8 cellular contexts compared by ENCODE assay signal in genomic region chr15:92900712-92901052, GRCh38. TPM values are rescaled to one million over a fixed set of nuclear protein-coding genes. Genes with fewer than 3 reads are reported as not detected.
DNase-seq lines count a peak whose midpoint lies in the region; ATAC-seq and TF ChIP-seq lines count a peak whose summit lies in the region.

No MANE protein-coding gene starts in this region.

- no peaks in the 10 kb centered on the region; the same call in 1 of the 2 replicates for H4K20me1 ChIP-seq in SK-N-SH (ENCODE audit: insufficient read depth)

- H3K4me1 ChIP-seq in SK-N-SH (ENCODE audit: control insufficient read depth in 1 of 2, insufficient read depth in 2 of 2, low read depth in 1 of 2, low read length in 1 of 2) = peaks cover 0 to 10% of the 10 kb centered on the region in 2 experiments; a peak in 3 of 4 replicates

- H3K9me2 ChIP-seq in SK-N-SH = no peaks in the 10 kb centered on the region

- H3K9me3 Mint-ChIP-seq in activated naive CD4-positive, alpha-beta T cell treated with anti-CD3 and anti-CD28 coated beads, Interleukin-2, amount 50 U/mL, for 72 hours = peaks cover 7 to 12% of the 10 kb centered on the region in 2 donors

- H3K9me3 ChIP-seq in SK-N-SH = no peaks in the 10 kb centered on the region

- TF ChIP-seq RAD21 in SK-N-SH (IDR thresholded peaks at IDR 0.05; ENCODE audit: low read length) = no peak

- peaks cover 38 to 66% of the 10 kb centered on the region in 2 experiments for H3K36me3 ChIP-seq in SK-N-SH (replicated peaks in 1 of 2; ENCODE audit: control insufficient read depth in 1 of 2, insufficient read depth in 2 of 2, low read length in 1 of 2)

- no peak for ATAC-seq in SK-N-SH treated with all-trans-retinoic acid at 6 μM for 48 hours
- no peak for ATAC-seq in activated naive CD4-positive, alpha-beta T cell treated with anti-CD3 and anti-CD28 coated beads, Interleukin-2, amount 50 U/mL, for 72 hours
- ATAC-seq in HG02970 (IDR thresholded peaks at IDR 0.05; ENCODE audit: low FRiP score, unreplicated experiment) = no peak
- no peak for ATAC-seq in HG03439 (IDR thresholded peaks at IDR 0.05; ENCODE audit: unreplicated experiment)

- no peaks in the 10 kb centered on the region for H3K27me3 ChIP-seq in SK-N-SH (ENCODE audit: insufficient read depth)

- DNase-seq in SK-N-SH (no peak), inferior parietal cortex (ENCODE audit: extremely low spot score) (peak; percentile 53), substantia nigra (lab: John Stamatoyannopoulos, UW) (no peak), EL (no peak)
- DNase-seq in activated naive CD4-positive, alpha-beta T cell treated with anti-CD3 and anti-CD28 coated beads, Interleukin-2, amount 50 U/mL, for 72 hours (ENCODE audit: low spot score in 2 of 2) = no peak

- peak overlapping the region; percentile 77 to 86 for H3K4me3 ChIP-seq in SK-N-SH (ENCODE audit: low read depth in 2 of 2, low read length in 1 of 2)

- peak overlapping the region; percentile 99 to 100 for H3K27ac ChIP-seq in SK-N-SH (ENCODE audit: low read depth in 2 of 2, low read length in 1 of 2)
- peak overlapping the region; percentile 95 for H3K27ac ChIP-seq in substantia nigra (ENCODE audit: low read depth, low read length, poor library complexity, severe bottlenecking)

- H2AFZ ChIP-seq in SK-N-SH (ENCODE audit: low read depth) = no peak overlapping the region; the same call in 1 of the 2 replicates

- CTCF ChIA-PET in SK-N-SH (lab: Yijun Ruan, JAX) = interaction anchor here (0.6 to 1.9 kb wide), 8 partner anchors 7 to 129 kb away, joined by 3 to 7 read pairs (median 4); no protein-coding TSS in a partner anchor

- 1% methylated on average over 6 of the region's 6 CpGs for WGBS in SK-N-SH (ENCODE audit: low lambda C conversion rate)

- TF ChIP-seq CTCF in SK-N-SH (IDR thresholded peaks at IDR 0.05) = no peak

- peaks cover 40 to 80% of the 10 kb centered on the region in 2 donors for H3K36me3 Mint-ChIP-seq in activated naive CD4-positive, alpha-beta T cell treated with anti-CD3 and anti-CD28 coated beads, Interleukin-2, amount 50 U/mL, for 72 hours

- POLR2A ChIA-PET in SK-N-SH (lab: Yijun Ruan, JAX) = interaction anchor here (0.9 to 2.8 kb wide), 8 partner anchors 15 to 92 kb away, joined by 3 to 43 read pairs (median 6); no protein-coding TSS in a partner anchor

- H3F3A ChIP-seq in SK-N-SH (replicated peaks; ENCODE audit: insufficient read depth) = peaks cover 79% of the 10 kb centered on the region

- peaks cover 96% of the 10 kb centered on the region for H3K79me2 ChIP-seq in SK-N-SH (ENCODE audit: insufficient read depth)

- H3K9ac ChIP-seq in SK-N-SH = peak overlapping the region; percentile 98

- H3K27ac Mint-ChIP-seq in activated naive CD4-positive, alpha-beta T cell treated with anti-CD3 and anti-CD28 coated beads, Interleukin-2, amount 50 U/mL, for 72 hours = peak overlapping the region; percentile 97 to 98

- TF ChIP-seq EP300 in SK-N-SH (IDR thresholded peaks at IDR 0.05; ENCODE audit: borderline replicate concordance in 1 of 2, low read depth in 1 of 2, low read length in 1 of 2) = no peak

- H3K4me2 ChIP-seq in SK-N-SH = peak overlapping the region; percentile 82

TF ChIP-seq in SK-N-SH, 30 proteins besides CTCF, POLR2A, EP300 and RAD21 (continues in another document):
- TF ChIP-seq RCOR1 (IDR thresholded peaks at IDR 0.05; ENCODE audit: low read length) (no peak), FOSL2 (IDR thresholded peaks at IDR 0.05; ENCODE audit: borderline replicate concordance, low read depth) (no peak), POLR2AphosphoS5 (IDR thresholded peaks at IDR 0.05; ENCODE audit: low read depth, low read length) (no peak), EZH2phosphoT487 (IDR thresholded peaks at IDR 0.05; ENCODE audit: borderline replicate concordance, low read depth) (no peak), IRF3 (IDR thresholded peaks at IDR 0.05; ENCODE audit: low read depth, low read length) (no peak), FOXM1 (IDR thresholded peaks at IDR 0.05; ENCODE audit: low read depth) (no peak), MAX (IDR thresholded peaks at IDR 0.05; ENCODE audit: low read depth) (no peak), TAF1 (IDR thresholded peaks at IDR 0.05; ENCODE audit: borderline replicate concordance, low read depth, low read length) (no peak), MEF2A (IDR thresholded peaks at IDR 0.05; ENCODE audit: borderline replicate concordance, low read depth) (no peak), USF2 (IDR thresholded peaks at IDR 0.05; ENCODE audit: borderline replicate concordance, low read depth, low read length) (no peak), TCF12 (IDR thresholded peaks at IDR 0.05) (no peak), SIN3A (IDR thresholded peaks at IDR 0.05; ENCODE audit: borderline replicate concordance, low read depth, low read length) (no peak), NRF1 (IDR thresholded peaks at IDR 0.05; ENCODE audit: low read depth, low read length) (no peak), SMC3 (IDR thresholded peaks at IDR 0.05; ENCODE audit: low read depth, low read length) (no peak), GABPA (IDR thresholded peaks at IDR 0.05; ENCODE audit: low read depth) (no peak), RXRA (IDR thresholded peaks at IDR 0.05; ENCODE audit: borderline replicate concordance, low read depth) (no peak)

TF ChIP-seq in SK-N-SH treated with all-trans-retinoic acid at 6 μM for 48 hours, 23 proteins besides CTCF, POLR2A, EP300 and RAD21 (continues in another document):
- no peak for TF ChIP-seq RARB (CRISPR knock-in tag; IDR thresholded peaks at IDR 0.05)
- TF ChIP-seq CSDC2 (CRISPR knock-in tag; IDR thresholded peaks at IDR 0.05) = no peak
- TF ChIP-seq TSHZ2 (CRISPR knock-in tag; IDR thresholded peaks at IDR 0.05) = no peak
- TF ChIP-seq OSR1 (CRISPR knock-in tag; IDR thresholded peaks at IDR 0.05) = no peak
- TF ChIP-seq ZNF8 (CRISPR knock-in tag; IDR thresholded peaks at IDR 0.05) = no peak
- no peak for TF ChIP-seq ZFP3 (CRISPR knock-in tag; IDR thresholded peaks at IDR 0.05)
- TF ChIP-seq TCF4 (CRISPR knock-in tag; IDR thresholded peaks at IDR 0.05; ENCODE audit: borderline replicate concordance) = no peak
- TF ChIP-seq, protein P1, sequence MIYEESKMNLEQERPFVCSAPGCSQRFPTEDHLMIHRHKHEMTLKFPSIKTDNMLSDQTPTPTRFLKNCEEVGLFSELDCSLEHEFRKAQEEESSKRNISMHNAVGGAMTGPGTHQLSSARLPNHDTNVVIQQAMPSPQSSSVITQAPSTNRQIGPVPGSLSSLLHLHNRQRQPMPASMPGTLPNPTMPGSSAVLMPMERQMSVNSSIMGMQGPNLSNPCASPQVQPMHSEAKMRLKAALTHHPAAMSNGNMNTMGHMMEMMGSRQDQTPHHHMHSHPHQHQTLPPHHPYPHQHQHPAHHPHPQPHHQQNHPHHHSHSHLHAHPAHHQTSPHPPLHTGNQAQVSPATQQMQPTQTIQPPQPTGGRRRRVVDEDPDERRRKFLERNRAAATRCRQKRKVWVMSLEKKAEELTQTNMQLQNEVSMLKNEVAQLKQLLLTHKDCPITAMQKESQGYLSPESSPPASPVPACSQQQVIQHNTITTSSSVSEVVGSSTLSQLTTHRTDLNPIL (CRISPR knock-in tag; IDR thresholded peaks at IDR 0.05; ENCODE audit: low read depth) = no peak
- TF ChIP-seq ZNF565 (CRISPR knock-in tag; conservative IDR thresholded peaks at IDR 0.05; ENCODE audit: low read depth) = no peak
- no peak for TF ChIP-seq ESRRG (CRISPR knock-in tag; IDR thresholded peaks at IDR 0.05)
- no peak for TF ChIP-seq ZFP30 (CRISPR knock-in tag; IDR thresholded peaks at IDR 0.05)
- no peak for TF ChIP-seq SNAI2 (CRISPR knock-in tag; IDR thresholded peaks at IDR 0.05)
- no peak for TF ChIP-seq ZC3H10 (CRISPR knock-in tag; IDR thresholded peaks at IDR 0.05)
- no peak for TF ChIP-seq ZNF70 (CRISPR knock-in tag; IDR thresholded peaks at IDR 0.05)
- TF ChIP-seq CSRNP3 (CRISPR knock-in tag; IDR thresholded peaks at IDR 0.05) = no peak

RNA-seq across cellular contexts. Expression of gene CHD2, which starts 0.6 kb away (rescaled TPM):
- 25.3 and 28.6 TPM in 2 replicates for polyA plus RNA-seq in SK-N-SH (2012; rRNA removed)
- polyA plus RNA-seq in SK-N-SH (2012; cell fraction: cytosol; rRNA removed) = 21.5 and 21.8 TPM in 2 replicates
- 73.6 and 98.5 TPM in 2 replicates for polyA plus RNA-seq in SK-N-SH (2012; cell fraction: nucleus; rRNA removed)
- 100 to 1,000 TPM; 187 to 214 TPM for total RNA-seq in activated naive CD4-positive, alpha-beta T cell treated with anti-CD3 and anti-CD28 coated beads, Interleukin-2, amount 50 U/mL, for 72 hours
